ENCODE assay signal across 17 cellular contexts in the genomic region with DNA sequence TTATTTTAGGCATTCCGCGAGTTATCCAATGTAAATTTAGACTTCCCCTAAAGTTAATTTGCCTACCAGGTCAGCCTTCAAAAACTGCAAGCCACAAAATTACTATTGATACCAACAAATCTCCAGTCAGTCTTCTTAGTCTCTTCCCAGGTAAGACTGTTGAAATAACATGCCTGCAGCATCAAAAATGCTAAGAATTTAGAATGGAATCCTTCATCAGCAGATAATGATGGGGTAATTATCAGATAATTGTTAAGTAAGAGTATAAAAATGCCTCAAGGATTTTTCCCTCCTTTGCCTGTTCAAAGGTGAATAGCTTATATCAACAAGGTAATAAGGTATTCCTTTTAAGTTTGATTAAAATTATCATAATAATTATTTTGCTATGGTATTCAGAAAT.
DNase-seq lines count a peak whose midpoint lies in the region; ATAC-seq and TF ChIP-seq lines count a peak whose summit lies in the region.
"Had no signal": no experiment of that assay in that cellular context is flagged by ENCODE, and none has a peak within 500 bp of the region (broad histone marks: within the 10 kb centered on the region; RNA-seq: fewer than 3 reads in every experiment).

No MANE protein-coding gene starts in this region.

- H3K23ac ChIP-seq in mesendoderm (ENCODE audit: low read length), result no peak overlapping the region

- TF ChIP-seq CTCF in SK-N-SH (IDR thresholded peaks at IDR 0.05) (no peak), GM23338 (conservative IDR thresholded peaks at IDR 0.05; ENCODE audit: low read depth in 2 of 2) (no peak), tibial artery (IDR thresholded peaks at IDR 0.05) (no peak)

- no peak overlapping the region for H3K9ac ChIP-seq in SK-N-SH
- H3K9ac ChIP-seq in mesendoderm (ENCODE audit: low read length), result no peak overlapping the region
- H3K9ac ChIP-seq: BLaER1 had no signal

- H3K27ac ChIP-seq in SK-N-SH (ENCODE audit: low read depth in 2 of 2, low read length in 1 of 2) (no peak overlapping the region), GM23338 (ENCODE audit: low read depth) (no peak overlapping the region), mesendoderm (ENCODE audit: low read depth, low read length) (no peak overlapping the region), tibial artery (no peak overlapping the region)
- H3K27ac ChIP-seq: BLaER1, C4-2B had no signal

- H3K4me2 ChIP-seq in SK-N-SH (no peak overlapping the region), GM23338 (no peak overlapping the region), mesendoderm (ENCODE audit: low read length) (no peak overlapping the region)
- H3K4me2 ChIP-seq: BLaER1 had no signal

- no peak overlapping the region for H2BK5ac ChIP-seq in mesendoderm (ENCODE audit: low read length)

- ATAC-seq in SK-N-SH treated with all-trans-retinoic acid at 6 μM for 48 hours (no peak), GM23338 (no peak), HG03039 (IDR thresholded peaks at IDR 0.05; ENCODE audit: unreplicated experiment) (no peak)
- ATAC-seq: CD8-positive, alpha-beta T cell; HCT116 had no signal

- H4K5ac ChIP-seq in mesendoderm (ENCODE audit: low read length), result no peak overlapping the region

- H3K56ac ChIP-seq in mesendoderm (ENCODE audit: low read length), result no peak overlapping the region

- no peaks in the 10 kb centered on the region for H3K27me3 Mint-ChIP-seq in GM23338 (ENCODE audit: insufficient read depth, low read depth, poor library complexity)
- H3K27me3 Mint-ChIP-seq: B cell; CD4-positive, CD25-positive, alpha-beta regulatory T cell had no signal

- H2BK15ac ChIP-seq in mesendoderm (replicated peaks; ENCODE audit: low read depth), result no peak overlapping the region

- CTCF ChIA-PET in SK-N-SH (lab: Yijun Ruan, JAX), result interaction anchor here (1.2 kb wide), 2 partner anchors 9 to 23 kb away, joined by 3 read pairs; no protein-coding TSS in a partner anchor

- no peak for TF ChIP-seq RAD21 in SK-N-SH (IDR thresholded peaks at IDR 0.05; ENCODE audit: low read length)

- no peak overlapping the region for H3K27ac Mint-ChIP-seq in GM23338
- H3K27ac Mint-ChIP-seq: B cell; CD4-positive, CD25-positive, alpha-beta regulatory T cell; CD8-positive, alpha-beta T cell; H9 had no signal

- H2BK120ac ChIP-seq in mesendoderm (ENCODE audit: low read depth, low read length), result no peak overlapping the region

- DNase-seq in SK-N-SH (no peak), GM23338 (ENCODE audit: low spot score) (peak; percentile 52), NCI-H226 (peak; percentile 55), mesendoderm (peak; percentile 83), tibial artery (no peak)
- DNase-seq: Caco-2; CD4-positive, CD25-positive, alpha-beta regulatory T cell; CD8-positive, alpha-beta T cell; DMS153; DND-41; H9 had no signal

- H3K27me3 ChIP-seq in SK-N-SH (ENCODE audit: insufficient read depth), result no peaks in the 10 kb centered on the region
- H3K27me3 ChIP-seq in GM23338 (ENCODE audit: insufficient read depth), result no peaks in the 10 kb centered on the region
- H3K27me3 ChIP-seq in mesendoderm (ENCODE audit: insufficient read depth, low read length, poor library complexity), result no peaks in the 10 kb centered on the region
- H3K27me3 ChIP-seq in tibial artery, result no peaks in the 10 kb centered on the region
- H3K27me3 ChIP-seq: BLaER1 had no signal

- H3K79me2 ChIP-seq in SK-N-SH (ENCODE audit: insufficient read depth), result no peaks in the 10 kb centered on the region
- peaks cover 44% of the 10 kb centered on the region for H3K79me2 ChIP-seq in GM23338 (replicated peaks; ENCODE audit: insufficient read depth)
- H3K79me2 ChIP-seq in mesendoderm (ENCODE audit: control insufficient read depth, insufficient read depth, low read length), result no peaks in the 10 kb centered on the region

- H2AK5ac ChIP-seq in mesendoderm (ENCODE audit: low read length), result no peak overlapping the region

- no peak for TF ChIP-seq EP300 in SK-N-SH (IDR thresholded peaks at IDR 0.05; ENCODE audit: borderline replicate concordance in 1 of 2, low read depth in 1 of 2, low read length in 1 of 2)

- no peaks in the 10 kb centered on the region for H4K20me1 ChIP-seq in SK-N-SH (ENCODE audit: insufficient read depth)
- no peaks in the 10 kb centered on the region for H4K20me1 ChIP-seq in GM23338 (replicated peaks; ENCODE audit: insufficient read depth)
- H4K20me1 ChIP-seq: BLaER1 had no signal

- H3K9me2 ChIP-seq in SK-N-SH, result 0 out of 2 replicates have a peak, but pooled peaks cover 6% of the 10 kb centered on the region
- H3K9me2 ChIP-seq in GM23338 (ENCODE audit: insufficient read depth), result no peaks in the 10 kb centered on the region

- H3K9me3 ChIP-seq in SK-N-SH (no peaks in the 10 kb centered on the region), tibial artery (no peaks in the 10 kb centered on the region)
- H3K9me3 ChIP-seq: BLaER1, Caco-2 had no signal

- H3K4me3 Mint-ChIP-seq in GM23338, result no peak overlapping the region
- H3K4me3 Mint-ChIP-seq: B cell; CD8-positive, alpha-beta T cell; H9 had no signal

- POLR2A ChIA-PET in SK-N-SH (lab: Yijun Ruan, JAX), result no interaction called here

- H3K36me3 ChIP-seq in SK-N-SH (replicated peaks in 1 of 2; ENCODE audit: control insufficient read depth in 1 of 2, insufficient read depth in 2 of 2, low read length in 1 of 2) (no peaks in the 10 kb centered on the region), GM23338 (ENCODE audit: insufficient read depth) (no peaks in the 10 kb centered on the region), mesendoderm (ENCODE audit: control insufficient read depth, insufficient read depth, low read length) (no peaks in the 10 kb centered on the region), tibial artery (no peaks in the 10 kb centered on the region)
- H3K36me3 ChIP-seq: BLaER1 had no signal

- no peaks in the 10 kb centered on the region for H3K4me1 ChIP-seq in SK-N-SH (ENCODE audit: control insufficient read depth in 1 of 2, insufficient read depth in 2 of 2, low read depth in 1 of 2, low read length in 1 of 2)
- peaks cover 3% of the 10 kb centered on the region; the same call in 1 of the 2 replicates for H3K4me1 ChIP-seq in GM23338 (ENCODE audit: insufficient read depth)
- peaks cover 1% of the 10 kb centered on the region for H3K4me1 ChIP-seq in mesendoderm (ENCODE audit: control insufficient read depth, low read depth, low read length)
- H3K4me1 ChIP-seq in tibial artery, result no peaks in the 10 kb centered on the region
- H3K4me1 ChIP-seq: BLaER1, Caco-2 had no signal

- intact Hi-C loops in tibial artery (cut with DNase I; ENCODE audit: low total_unique reads), result no loop called here

- H2AFZ ChIP-seq in SK-N-SH (ENCODE audit: low read depth) (no peak overlapping the region), GM23338 (no peak overlapping the region)

- no peaks in the 10 kb centered on the region for H3F3A ChIP-seq in SK-N-SH (replicated peaks; ENCODE audit: insufficient read depth)
- H3F3A ChIP-seq in GM23338 (replicated peaks; ENCODE audit: low read depth), result no peaks in the 10 kb centered on the region

- no peaks in the 10 kb centered on the region for H3K9me3 Mint-ChIP-seq in GM23338
- H3K9me3 Mint-ChIP-seq: CD4-positive, CD25-positive, alpha-beta regulatory T cell; CD8-positive, alpha-beta T cell; H9 had no signal

- no peak overlapping the region for H3K4me3 ChIP-seq in SK-N-SH (ENCODE audit: low read depth in 2 of 2, low read length in 1 of 2)
- H3K4me3 ChIP-seq in GM23338, result no peak overlapping the region
- H3K4me3 ChIP-seq in mesendoderm (ENCODE audit: low read length), result no peak overlapping the region
- H3K4me3 ChIP-seq in tibial artery, result no peak overlapping the region
- H3K4me3 ChIP-seq: BLaER1 had no signal

- no peaks in the 10 kb centered on the region for H3K36me3 Mint-ChIP-seq in GM23338 (ENCODE audit: low read depth)
- H3K36me3 Mint-ChIP-seq: CD4-positive, CD25-positive, alpha-beta regulatory T cell had no signal

- H3K18ac ChIP-seq in mesendoderm (ENCODE audit: low read length), result no peak overlapping the region

- H3K4me1 Mint-ChIP-seq in GM23338, result peaks cover 8% of the 10 kb centered on the region
- H3K4me1 Mint-ChIP-seq: B cell had no signal

- no peaks in the 10 kb centered on the region for H3K79me1 ChIP-seq in mesendoderm (ENCODE audit: low read length)

- 96% methylated on average over 2 of the region's 2 CpGs for WGBS in SK-N-SH (ENCODE audit: low lambda C conversion rate)
- no CpG with 5 or more reads among the region's 2 CpGs for WGBS in mesendoderm (ENCODE audit: extremely low coverage, insufficient coverage, low lambda C conversion rate)

- no peak overlapping the region for H3K4ac ChIP-seq in mesendoderm (ENCODE audit: low read depth, low read length)

- H4K8ac ChIP-seq in mesendoderm (ENCODE audit: low read depth, low read length), result no peak overlapping the region

TF ChIP-seq in SK-N-SH treated with all-trans-retinoic acid at 6 μM for 48 hours, 23 proteins besides CTCF, POLR2A, EP300 and RAD21:
- no peak for TF ChIP-seq ZNF8 (CRISPR knock-in tag; IDR thresholded peaks at IDR 0.05)
- TF ChIP-seq ISL1 (CRISPR knock-in tag; IDR thresholded peaks at IDR 0.05), result peak; percentile 60

TF ChIP-seq in SK-N-SH, 30 proteins besides CTCF, POLR2A, EP300 and RAD21:
- TF ChIP-seq CHD2 (IDR thresholded peaks at IDR 0.05; ENCODE audit: low read length, partially characterized antibody) (no peak), JUND (IDR thresholded peaks at IDR 0.05) (no peak)

TF ChIP-seq in GM23338, 12 proteins besides CTCF, POLR2A, EP300 and RAD21:
- TF ChIP-seq, protein P1, sequence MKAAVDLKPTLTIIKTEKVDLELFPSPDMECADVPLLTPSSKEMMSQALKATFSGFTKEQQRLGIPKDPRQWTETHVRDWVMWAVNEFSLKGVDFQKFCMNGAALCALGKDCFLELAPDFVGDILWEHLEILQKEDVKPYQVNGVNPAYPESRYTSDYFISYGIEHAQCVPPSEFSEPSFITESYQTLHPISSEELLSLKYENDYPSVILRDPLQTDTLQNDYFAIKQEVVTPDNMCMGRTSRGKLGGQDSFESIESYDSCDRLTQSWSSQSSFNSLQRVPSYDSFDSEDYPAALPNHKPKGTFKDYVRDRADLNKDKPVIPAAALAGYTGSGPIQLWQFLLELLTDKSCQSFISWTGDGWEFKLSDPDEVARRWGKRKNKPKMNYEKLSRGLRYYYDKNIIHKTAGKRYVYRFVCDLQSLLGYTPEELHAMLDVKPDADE (IDR thresholded peaks at IDR 0.05), result no peak
- TF ChIP-seq ZNF114 (CRISPR knock-in tag; IDR thresholded peaks at IDR 0.05) (no peak), JUNB (IDR thresholded peaks at IDR 0.05; ENCODE audit: unreplicated experiment) (no peak), NANOG (IDR thresholded peaks at IDR 0.05; ENCODE audit: borderline replicate concordance) (no peak)

Comparison
In these comparisons a context has a peak if more than half of its experiments do, and no peak if none do; other contexts are left out.
1. DNase-seq: peak in GM23338 (single experiment), NCI-H226 (single experiment) and mesendoderm (single experiment); none in SK-N-SH (single experiment) and tibial artery (0 of 2).